1 cellular context compared by ENCODE assay signal in genomic region chr6:53771780-53772624, GRCh38.
TF ChIP-seq lines count a peak whose summit lies in the region.

No MANE protein-coding gene starts in this region.

TF ChIP-seq in IMR-90, 13 proteins besides CTCF, POLR2A, EP300 and RAD21:
- TF ChIP-seq BHLHE40 (IDR thresholded peaks at IDR 0.05; ENCODE audit: low read depth, low read length) (no peak), MAFK (IDR thresholded peaks at IDR 0.05; ENCODE audit: low read depth, low read length) (no peak), NFE2L2 (IDR thresholded peaks at IDR 0.05; ENCODE audit: low read depth, low read length) (no peak), MXI1 (IDR thresholded peaks at IDR 0.05; ENCODE audit: borderline replicate concordance, low read depth, low read length) (no peak), CEBPB (IDR thresholded peaks at IDR 0.05; ENCODE audit: low read depth, low read length) (no peak)
